Comparison of ENCODE assay signal across 12 cellular contexts in genomic region chr10:122116331-122116730, GRCh38.
DNase-seq lines count a peak whose midpoint lies in the region; TF ChIP-seq lines count a peak whose summit lies in the region.
"Had no signal": no experiment of that assay in that cellular context is flagged by ENCODE, and none has a peak within 500 bp of the region (broad histone marks: within the 10 kb centered on the region; RNA-seq: fewer than 3 reads in every experiment).

No MANE protein-coding gene starts in this region.

- peak in 2 of 3 experiments; percentile 10 to 43 for DNase-seq in NCI-H1417 (lab: John Stamatoyannopoulos, UW)
- DNase-seq in NCI-H1417 treated with DMSO at 0.1 percent for 48 hours (lab: John Stamatoyannopoulos, UW), result no peak
- peak; percentile 73 to 74 for DNase-seq in SHP77 (lab: John Stamatoyannopoulos, UW)
- DNase-seq in foreskin fibroblast, result peak; percentile 56 to 57
- no peak for DNase-seq in NCI-H82 treated with DMSO at 0.1 percent for 48 hours (lab: John Stamatoyannopoulos, UW; ENCODE audit: unreplicated experiment)
- no peak for DNase-seq in T-helper 9 cell
- no peak for DNase-seq in stimulated activated CD4-positive, alpha-beta T cell treated with anti-CD3 and anti-CD28 coated beads, Interleukin-4, amount 100 ng/mL, for 1 hour
- DNase-seq: caudate nucleus; DND-41; MM.1S; stimulated activated CD4-positive, alpha-beta T cell treated with anti-CD3 and anti-CD28 coated beads, Interleukin-4, amount 100 ng/mL, for 4 hours had no signal

- no peak overlapping the region for H3K9ac ChIP-seq in skeletal muscle tissue (ENCODE audit: low read depth in 1 of 3, low read length in 3 of 3)

- peaks cover 9 to 14% (median 11%) of the 10 kb centered on the region in 3 donors for H3K36me3 ChIP-seq in skeletal muscle tissue (ENCODE audit: control insufficient read depth in 3 of 3, insufficient read depth in 3 of 3, low read length in 3 of 3)

- no peaks in the 10 kb centered on the region for H3K9me3 ChIP-seq in skeletal muscle tissue (ENCODE audit: control insufficient read depth in 3 of 3, low read length in 3 of 3)

- no peak for TF ChIP-seq CTCF in foreskin fibroblast (IDR thresholded peaks at IDR 0.05; ENCODE audit: low read depth, low read length)

- H3K4me1 ChIP-seq in skeletal muscle tissue (ENCODE audit: control insufficient read depth in 3 of 3, insufficient read depth in 3 of 3, low read length in 3 of 3), result peaks cover 51 to 86% (median 66%) of the 10 kb centered on the region in 3 donors

- no peaks in the 10 kb centered on the region for H3K27me3 ChIP-seq in skeletal muscle tissue (ENCODE audit: control insufficient read depth in 3 of 3, insufficient read depth in 3 of 3, low read length in 3 of 3)

- H3K27ac ChIP-seq in skeletal muscle tissue (ENCODE audit: low read depth, low read length), result peak overlapping the region; percentile 96

- H3K4me3 ChIP-seq in foreskin fibroblast (ENCODE audit: low read depth in 1 of 2, low read length in 2 of 2), result no peak overlapping the region
- H3K4me3 ChIP-seq in skeletal muscle tissue (ENCODE audit: low read length in 3 of 3), result no peak overlapping the region

Comparison
In these comparisons a context has a peak if more than half of its experiments do, and no peak if none do; other contexts are left out.
1. DNase-seq: peak in NCI-H1417 (2 of 3), SHP77 (2 of 2) and foreskin fibroblast (2 of 2); none in NCI-H1417 treated with DMSO at 0.1 percent for 48 hours (single experiment), NCI-H82 treated with DMSO at 0.1 percent for 48 hours (single experiment), T-helper 9 cell (single experiment) and stimulated activated CD4-positive, alpha-beta T cell treated with anti-CD3 and anti-CD28 coated beads, Interleukin-4, amount 100 ng/mL, for 1 hour (single experiment).